ENCODE assay signal across 13 cellular contexts in genomic region chr5:103358305-103358996, GRCh38.
"Had no signal": no experiment of that assay in that cellular context is flagged by ENCODE, and none has a peak within 500 bp of the region (broad histone marks: within the 10 kb centered on the region; RNA-seq: fewer than 3 reads in every experiment).

No MANE protein-coding gene starts in this region.

- H3K9me3 ChIP-seq: adrenal gland, gastroesophageal sphincter, lower lobe of right lung, tibial nerve had no signal

- H3K4me3 ChIP-seq: adrenal gland, gastroesophageal sphincter, lower lobe of right lung, smooth muscle cell, tibial nerve had no signal

- ATAC-seq: activated CD4-positive, CD25-positive, alpha-beta regulatory T cell treated with anti-CD3 and anti-CD28 coated beads, Interleukin-2, amount 50 U/mL, for 24 hours; gastroesophageal sphincter; lower lobe of right lung; stimulated activated memory B cell treated with anti-CD40 and anti-IgM and Interleukin-4, amounts not matched to agents 10 μg/mL and 1 μg/mL and 100 μg/mL, for 72 hours had no signal

- DNase-seq: activated naive CD4-positive, alpha-beta T cell treated with anti-CD3 and anti-CD28 coated beads, Interleukin-2, amount 50 U/mL, for 16 hours; activated T-cell treated with anti-CD3 and anti-CD28 coated beads, Interleukin-2, amount 50 U/mL, for 1 hour; adrenal gland; cortex of kidney; effector memory CD4-positive, alpha-beta T cell; kidney; lower lobe of right lung had no signal

- H3K79me2 ChIP-seq: parathyroid adenoma had no signal

- H3K36me3 ChIP-seq: adrenal gland, gastroesophageal sphincter, lower lobe of right lung, tibial nerve had no signal

- H3K4me2 ChIP-seq: smooth muscle cell had no signal

- H3K27ac ChIP-seq: adrenal gland, gastroesophageal sphincter, lower lobe of right lung, parathyroid adenoma, tibial nerve had no signal

- H3K4me1 ChIP-seq: adrenal gland, gastroesophageal sphincter, lower lobe of right lung had no signal

- H3K9ac ChIP-seq: parathyroid adenoma had no signal

- H3K27me3 ChIP-seq: adrenal gland, gastroesophageal sphincter, tibial nerve had no signal

- FAIRE-seq: kidney had no signal
